ENCODE assay signal across 1 cellular context in genomic region chr2:85595378-85596232, GRCh38.
TF ChIP-seq lines count a peak whose summit lies in the region.

RNF181 (plus strand) TSS chr2:85595745; CDS start chr2:85595764, 19 bp downstream.

TF ChIP-seq in HepG2, 621 proteins besides CTCF, POLR2A, EP300 and RAD21 (continued from another document):
- no peak for TF ChIP-seq GPBP1L1 (CRISPR knock-in tag; IDR thresholded peaks at IDR 0.05)
- peak; percentile 64 for TF ChIP-seq ZBTB20 (CRISPR knock-in tag; IDR thresholded peaks at IDR 0.05; ENCODE audit: borderline replicate concordance, low read depth)
- TF ChIP-seq ZBTB40 (IDR thresholded peaks at IDR 0.05), result no peak
- peak; percentile 71 for TF ChIP-seq ZBTB40 (CRISPR knock-in tag; IDR thresholded peaks at IDR 0.05)
- TF ChIP-seq KMT2A (CRISPR knock-in tag; IDR thresholded peaks at IDR 0.05), result peak; percentile 70; the same call in 1 of the 2 replicates
